Comparison of ENCODE assay signal across 1 cellular context in genomic region chr1:155241851-155242264, GRCh38.
TF ChIP-seq lines count a peak whose summit lies in the region.

No MANE protein-coding gene starts in this region.

TF ChIP-seq in IMR-90, 13 proteins besides CTCF, POLR2A, EP300 and RAD21:
- TF ChIP-seq RCOR1 (IDR thresholded peaks at IDR 0.05; ENCODE audit: insufficient replicate concordance, low read length) (no peak), RFX5 (IDR thresholded peaks at IDR 0.05; ENCODE audit: low read depth, low read length) (no peak), MXI1 (IDR thresholded peaks at IDR 0.05; ENCODE audit: borderline replicate concordance, low read depth, low read length) (no peak)
